In genomic region chr13:113410472-113411201, GRCh38 we compare ENCODE assay signal across 10 cellular contexts. TPM values are rescaled to one million over a fixed set of nuclear protein-coding genes. Genes with fewer than 3 reads are reported as not detected.
DNase-seq lines count a peak whose midpoint lies in the region; ATAC-seq, FAIRE-seq and TF ChIP-seq lines count a peak whose summit lies in the region.
"Had no signal": no experiment of that assay in that cellular context is flagged by ENCODE, and none has a peak within 500 bp of the region (broad histone marks: within the 10 kb centered on the region; RNA-seq: fewer than 3 reads in every experiment).

No MANE protein-coding gene starts in this region.

- H3K9me3 ChIP-seq in SK-N-SH: no peaks in the 10 kb centered on the region
- H3K9me3 ChIP-seq in gastroesophageal sphincter: no peaks in the 10 kb centered on the region
- peaks cover 0 to 9% (median 2%) of the 10 kb centered on the region in 8 donors for H3K9me3 ChIP-seq in spleen
- H3K9me3 ChIP-seq in small intestine (ENCODE audit: control insufficient read depth, low read depth): no peaks in the 10 kb centered on the region

- ATAC-seq in gastroesophageal sphincter (peak; percentile 39), GM18909 (IDR thresholded peaks at IDR 0.05; ENCODE audit: poor library complexity, unreplicated experiment) (no peak), HG03159 (IDR thresholded peaks at IDR 0.05; ENCODE audit: unreplicated experiment) (no peak)

- no peaks in the 10 kb centered on the region for H3K9me2 ChIP-seq in SK-N-SH

- H3K27ac ChIP-seq in SK-N-SH (ENCODE audit: low read depth in 2 of 2, low read length in 1 of 2): peak overlapping the region in 1 of 2 experiments; percentile 58; a peak in 2 of 4 replicates
- peak overlapping the region in 3 of 4 donors; percentile 84 to 87 (median 85) for H3K27ac ChIP-seq in gastroesophageal sphincter
- no peak overlapping the region for H3K27ac ChIP-seq in spleen
- H3K27ac ChIP-seq in small intestine (ENCODE audit: low read depth in 1 of 2, low read length in 1 of 2): peak overlapping the region in 1 of 2 donors; percentile 86

- POLR2A ChIA-PET in SK-N-SH (lab: Yijun Ruan, JAX): no interaction called here

- no peak for TF ChIP-seq RAD21 in SK-N-SH (IDR thresholded peaks at IDR 0.05; ENCODE audit: low read length)

- H3K4me2 ChIP-seq in SK-N-SH: peak overlapping the region; percentile 57; the same call in 1 of the 2 replicates

- no peak overlapping the region for H3K9ac ChIP-seq in SK-N-SH

- CTCF ChIA-PET in SK-N-SH (lab: Yijun Ruan, JAX): interaction anchor here (1.1 to 1.8 kb wide), 2 partner anchors 47 to 152 kb away, joined by 3 to 5 read pairs; no protein-coding TSS in a partner anchor

- H3K4me3 ChIP-seq in H7 (ENCODE audit: insufficient read depth, low read depth, low read length) (no peak overlapping the region), SK-N-SH (ENCODE audit: low read depth in 2 of 2, low read length in 1 of 2) (no peak overlapping the region), gastroesophageal sphincter (peak overlapping the region in 1 of 2 donors; percentile 11), spleen (no peak overlapping the region), small intestine (ENCODE audit: low read depth in 1 of 2, low read length in 2 of 2) (no peak overlapping the region)

- FAIRE-seq in small intestine (lab: Jason Lieb, UNC): no peak
- FAIRE-seq: keratinocyte had no signal

- H3K79me2 ChIP-seq in SK-N-SH (ENCODE audit: insufficient read depth): no peaks in the 10 kb centered on the region

- no peak for TF ChIP-seq POLR2A in gastroesophageal sphincter (IDR thresholded peaks at IDR 0.05)
- no peak for TF ChIP-seq POLR2A in spleen (IDR thresholded peaks at IDR 0.05)

- WGBS in SK-N-SH (ENCODE audit: low lambda C conversion rate): 71% methylated on average over 20 of the region's 34 CpGs
- WGBS in gastroesophageal sphincter (ENCODE audit: low coverage in 1 of 2), 2 donors: 31% methylated on average over 8 of the region's 34 CpGs; no CpG with 5 or more reads in 1 of the 2 donors
- 84 to 95% (median 90%) methylated on average over 24 to 34 of the region's 34 CpGs for WGBS in spleen, 5 donors
- 68 to 74% (median 71%) methylated on average over 32 to 34 of the region's 34 CpGs for WGBS in small intestine, 3 donors

- no peaks in the 10 kb centered on the region for H3K27me3 ChIP-seq in H7 (ENCODE audit: control insufficient read depth, insufficient read depth, low read length)
- no peaks in the 10 kb centered on the region for H3K27me3 ChIP-seq in SK-N-SH (ENCODE audit: insufficient read depth)
- H3K27me3 ChIP-seq in gastroesophageal sphincter: peaks cover 34% of the 10 kb centered on the region
- peaks cover 0 to 15% (median 0%) of the 10 kb centered on the region in 7 donors for H3K27me3 ChIP-seq in spleen (replicated peaks in 1 of 7)
- H3K27me3 ChIP-seq in small intestine (ENCODE audit: control insufficient read depth in 2 of 2, insufficient read depth in 2 of 2, low read length in 2 of 2): no peaks in the 10 kb centered on the region

- intact Hi-C loops in spleen (cut with DNase I; ENCODE audit: low total_unique reads): no loop called here

- DNase-seq in H7 (peak; percentile 57), SK-N-SH (no peak), spleen (peak; percentile 59), NCI-H510A treated with DMSO at 0.1 percent for 48 hours (lab: John Stamatoyannopoulos, UW) (no peak), small intestine (no peak)
- DNase-seq: NCI-H1436 had no signal

- H3K36me3 ChIP-seq in H7 (replicated peaks; ENCODE audit: control insufficient read depth, insufficient read depth, low read length) (no peaks in the 10 kb centered on the region), SK-N-SH (replicated peaks in 1 of 2; ENCODE audit: control insufficient read depth in 1 of 2, insufficient read depth in 2 of 2, low read length in 1 of 2) (no peaks in the 10 kb centered on the region), gastroesophageal sphincter (peaks cover 0 to 17% of the 10 kb centered on the region in 2 donors), spleen (no peaks in the 10 kb centered on the region), small intestine (ENCODE audit: control insufficient read depth in 2 of 2, insufficient read depth in 2 of 2, low read length in 2 of 2) (no peaks in the 10 kb centered on the region)

- peaks cover 4% of the 10 kb centered on the region for H3F3A ChIP-seq in SK-N-SH (replicated peaks; ENCODE audit: insufficient read depth)

- no peak overlapping the region for H2AFZ ChIP-seq in SK-N-SH (ENCODE audit: low read depth)

- no peak for TF ChIP-seq CTCF in SK-N-SH (IDR thresholded peaks at IDR 0.05)
- no peak for TF ChIP-seq CTCF in gastroesophageal sphincter (IDR thresholded peaks at IDR 0.05)
- TF ChIP-seq CTCF in spleen (IDR thresholded peaks at IDR 0.05 in 8 of 11, conservative IDR thresholded peaks at IDR 0.05 in 3 of 11): no peak

- H4K20me1 ChIP-seq in SK-N-SH (ENCODE audit: insufficient read depth): no peaks in the 10 kb centered on the region

- H3K4me1 ChIP-seq in SK-N-SH (ENCODE audit: control insufficient read depth in 1 of 2, insufficient read depth in 2 of 2, low read depth in 1 of 2, low read length in 1 of 2): peaks cover 8 to 27% of the 10 kb centered on the region in 2 experiments
- H3K4me1 ChIP-seq in gastroesophageal sphincter: peaks cover 0 to 64% (median 16%) of the 10 kb centered on the region in 3 donors
- peaks cover 0 to 55% (median 18%) of the 10 kb centered on the region in 6 donors for H3K4me1 ChIP-seq in spleen
- no peaks in the 10 kb centered on the region for H3K4me1 ChIP-seq in small intestine (ENCODE audit: control insufficient read depth in 2 of 2, insufficient read depth in 1 of 2, low read depth in 1 of 2, low read length in 1 of 2)

- TF ChIP-seq EP300 in SK-N-SH (IDR thresholded peaks at IDR 0.05; ENCODE audit: borderline replicate concordance in 1 of 2, low read depth in 1 of 2, low read length in 1 of 2) (no peak), gastroesophageal sphincter (IDR thresholded peaks at IDR 0.05) (no peak)

TF ChIP-seq in SK-N-SH, 30 proteins besides CTCF, POLR2A, EP300 and RAD21:
- TF ChIP-seq FOSL2 (IDR thresholded peaks at IDR 0.05; ENCODE audit: borderline replicate concordance, low read depth): peak; percentile 41; the same call in 1 of the 2 replicates
- no peak for TF ChIP-seq GABPA (IDR thresholded peaks at IDR 0.05; ENCODE audit: low read depth)

RNA-seq across cellular contexts. Expression of gene ADPRHL1, which starts 42.7 kb away (rescaled TPM):
- 0.89 and 1.4 TPM in 2 replicates for total RNA-seq in H7 (2014; rRNA removed; shearing (Covaris generic))
- polyA plus RNA-seq in SK-N-SH (2012; rRNA removed): 1.0 and 1.2 TPM in 2 replicates
- 0.64 and 0.81 TPM in 2 replicates for polyA plus RNA-seq in SK-N-SH (2012; cell fraction: cytosol; rRNA removed)
- polyA plus RNA-seq in SK-N-SH (2012; cell fraction: nucleus; rRNA removed): 4.6 and 4.9 TPM in 2 replicates
- total RNA-seq in gastroesophageal sphincter: 10 to 100 TPM in 1 of 4 donors, 1 to 10 TPM in 3; 4.7 to 33.8 (median 8.9) TPM
- 1 to 10 TPM in 6 of 7 donors, under 1 TPM in 1; 0.74 to 4.3 (median 2.0) TPM for total RNA-seq in spleen
- polyA plus RNA-seq in spleen: 1 to 10 TPM in 1 of 3 donors, under 1 TPM in 2; 0.52 to 1.1 (median 0.68) TPM
- 1 to 10 TPM; 3.0 to 7.2 (median 5.7) TPM for polyA plus RNA-seq in small intestine

RNA-seq across cellular contexts. Expression of gene GRTP1, which starts 46.7 kb away (rescaled TPM):
- 36.5 and 55.9 TPM in 2 replicates for total RNA-seq in H7 (2014; rRNA removed; shearing (Covaris generic))
- polyA plus RNA-seq in SK-N-SH (2012; rRNA removed): 8.0 and 10.2 TPM in 2 replicates
- 8.0 and 9.0 TPM in 2 replicates for polyA plus RNA-seq in SK-N-SH (2012; cell fraction: cytosol; rRNA removed)
- polyA plus RNA-seq in SK-N-SH (2012; cell fraction: nucleus; rRNA removed): 15.9 and 16.6 TPM in 2 replicates
- 10 to 100 TPM in 2 of 4 donors, 1 to 10 TPM in 2; 4.7 to 14.0 (median 8.5) TPM for total RNA-seq in gastroesophageal sphincter
- total RNA-seq in spleen: 10 to 100 TPM in 1 of 7 donors, 1 to 10 TPM in 6; 4.0 to 10.5 (median 6.1) TPM
- polyA plus RNA-seq in spleen: 1 to 10 TPM; 2.0 to 5.5 (median 2.3) TPM
- polyA plus RNA-seq in small intestine: 10 to 100 TPM; 37.7 to 88.8 (median 77.3) TPM

Comparison
In these comparisons a context has a peak if more than half of its experiments do, and no peak if none do; other contexts are left out.
1. DNase-seq: peak in H7 (single experiment) and spleen (single experiment); none in SK-N-SH (single experiment), NCI-H510A treated with DMSO at 0.1 percent for 48 hours (single experiment) and small intestine (single experiment).
2. H3K27ac ChIP-seq: peak in gastroesophageal sphincter (3 of 4); none in spleen (0 of 8).